In the genomic region with DNA sequence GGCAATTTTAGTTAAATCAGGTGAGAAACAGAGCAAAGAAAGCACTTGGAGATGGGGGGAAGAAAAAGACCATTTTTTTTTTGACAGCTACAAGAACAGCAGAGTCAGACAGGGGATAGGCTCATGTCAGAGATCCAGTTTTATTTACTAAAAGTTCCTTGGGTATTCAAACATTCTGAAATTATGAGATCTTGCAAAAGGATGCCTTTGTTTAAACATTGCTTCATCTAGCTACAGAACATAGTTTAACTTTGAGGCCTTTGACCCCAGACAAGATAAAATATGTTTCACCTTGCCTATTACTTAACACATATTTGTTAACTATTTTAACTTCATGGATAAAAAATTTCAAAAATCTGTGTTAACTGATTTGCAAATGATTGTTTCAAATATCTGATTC, we compare ENCODE assay signal across 27 cellular contexts. TPM values are rescaled to one million over a fixed set of nuclear protein-coding genes. Genes with fewer than 3 reads are reported as not detected.
DNase-seq lines count a peak whose midpoint lies in the region; ATAC-seq and TF ChIP-seq lines count a peak whose summit lies in the region.
"Had no signal": no experiment of that assay in that cellular context is flagged by ENCODE, and none has a peak within 500 bp of the region (broad histone marks: within the 10 kb centered on the region; RNA-seq: fewer than 3 reads in every experiment).

No MANE protein-coding gene starts in this region.

- H3K4me1 ChIP-seq in liver (ENCODE audit: control insufficient read depth in 4 of 4, insufficient read depth in 4 of 4, low read length in 3 of 4), result peaks cover 8 to 70% (median 50%) of the 10 kb centered on the region in 4 donors
- H3K4me1 ChIP-seq: BE2C, BLaER1 had no signal

- peak overlapping the region; percentile 1 for H3K27ac Mint-ChIP-seq in activated T-cell treated with anti-CD3 and anti-CD28 coated beads, Interleukin-2, amount 50 U/mL, for 72 hours
- no peak overlapping the region for H3K27ac Mint-ChIP-seq in nephron
- no peak overlapping the region for H3K27ac Mint-ChIP-seq in HFFc6
- H3K27ac Mint-ChIP-seq: CD14-positive monocyte; CD4-positive, alpha-beta memory T cell; CD4-positive, CD25-positive, alpha-beta regulatory T cell; CD8-positive, alpha-beta memory T cell had no signal

- peaks cover 0 to 25% (median 10%) of the 10 kb centered on the region in 4 donors for H3K36me3 ChIP-seq in liver (ENCODE audit: control insufficient read depth in 4 of 4, insufficient read depth in 3 of 4, low read depth in 1 of 4, low read length in 3 of 4)
- H3K36me3 ChIP-seq: BE2C, BLaER1 had no signal

- H3K9me3 Mint-ChIP-seq in activated T-cell treated with anti-CD3 and anti-CD28 coated beads, Interleukin-2, amount 50 U/mL, for 72 hours, result no peaks in the 10 kb centered on the region
- no peaks in the 10 kb centered on the region for H3K9me3 Mint-ChIP-seq in nephron
- no peaks in the 10 kb centered on the region for H3K9me3 Mint-ChIP-seq in HFFc6
- H3K9me3 Mint-ChIP-seq: CD4-positive, CD25-positive, alpha-beta regulatory T cell had no signal

- no peaks in the 10 kb centered on the region for H3K9me3 ChIP-seq in liver (ENCODE audit: control insufficient read depth in 4 of 4, low read length in 3 of 4)
- H3K9me3 ChIP-seq: BE2C, BLaER1 had no signal

- no peak overlapping the region for H3K4me3 ChIP-seq in liver (ENCODE audit: low read depth in 1 of 3, low read length in 3 of 3)
- H3K4me3 ChIP-seq: BLaER1, GM12878 had no signal

- H3K9ac ChIP-seq in liver (ENCODE audit: low read depth in 1 of 2, low read length in 2 of 2), result no peak overlapping the region
- H3K9ac ChIP-seq: BLaER1 had no signal

- no peak for ATAC-seq in activated T-cell treated with anti-CD3 and anti-CD28 coated beads, Interleukin-2, amount 50 U/mL, for 72 hours (replicated peaks in 1 of 2)
- ATAC-seq in left lobe of liver (peak; percentile 60), GM18867 (IDR thresholded peaks at IDR 0.05; ENCODE audit: unreplicated experiment) (no peak)
- ATAC-seq: GM12878 had no signal

- no peak for DNase-seq in activated T-cell treated with anti-CD3 and anti-CD28 coated beads, Interleukin-2, amount 50 U/mL, for 72 hours
- DNase-seq in activated T-cell treated with anti-CD3 and anti-CD28 coated beads, Interleukin-2, amount 50 U/mL, for 1 hour, result no peak
- no peak for DNase-seq in left lobe of liver (ENCODE audit: low spot score)
- DNase-seq in HFFc6, result no peak
- DNase-seq in stimulated activated naive CD4-positive, alpha-beta T cell (lab: John Stamatoyannopoulos, UW), result no peak
- DNase-seq: 8988T; ACHN; BE2C; C1 segment of cervical spinal cord; CD4-positive, alpha-beta memory T cell; CD4-positive, CD25-positive, alpha-beta regulatory T cell; CD8-positive, alpha-beta memory T cell; COR-L47; DMS 273 treated with DMSO at 0.1 percent for 48 hours; DMS153; DMS53; DMS79; DND-41; EL; GDM1 had no signal

- H3K27ac ChIP-seq in liver (ENCODE audit: low read depth in 1 of 2, low read length in 2 of 2), result peak overlapping the region; percentile 63 to 67
- H3K27ac ChIP-seq: BLaER1 had no signal

- no peak for TF ChIP-seq CTCF in liver (IDR thresholded peaks at IDR 0.05; ENCODE audit: low read depth, low read length, missing input control)
- TF ChIP-seq CTCF in nephron (IDR thresholded peaks at IDR 0.05; ENCODE audit: unreplicated experiment in 3 of 3), result no peak
- TF ChIP-seq CTCF in HFFc6 (IDR thresholded peaks at IDR 0.05), result no peak

- H3K27me3 Mint-ChIP-seq in activated T-cell treated with anti-CD3 and anti-CD28 coated beads, Interleukin-2, amount 50 U/mL, for 72 hours (ENCODE audit: low read depth), result no peaks in the 10 kb centered on the region
- H3K27me3 Mint-ChIP-seq in nephron (ENCODE audit: low read depth), result no peaks in the 10 kb centered on the region
- peaks cover 5% of the 10 kb centered on the region for H3K27me3 Mint-ChIP-seq in HFFc6 (ENCODE audit: insufficient read depth)

- no peaks in the 10 kb centered on the region for H3K4me1 Mint-ChIP-seq in activated T-cell treated with anti-CD3 and anti-CD28 coated beads, Interleukin-2, amount 50 U/mL, for 72 hours (ENCODE audit: low read depth)
- no peaks in the 10 kb centered on the region for H3K4me1 Mint-ChIP-seq in nephron
- no peaks in the 10 kb centered on the region for H3K4me1 Mint-ChIP-seq in HFFc6 (ENCODE audit: low read depth)
- H3K4me1 Mint-ChIP-seq: CD14-positive monocyte; CD4-positive, alpha-beta memory T cell; CD4-positive, CD25-positive, alpha-beta regulatory T cell; CD8-positive, alpha-beta memory T cell had no signal

- no peaks in the 10 kb centered on the region for H3K36me3 Mint-ChIP-seq in activated T-cell treated with anti-CD3 and anti-CD28 coated beads, Interleukin-2, amount 50 U/mL, for 72 hours (ENCODE audit: insufficient read depth in 2 of 2)
- H3K36me3 Mint-ChIP-seq in nephron (ENCODE audit: low read depth) (no peaks in the 10 kb centered on the region), HFFc6 (ENCODE audit: low read depth) (no peaks in the 10 kb centered on the region)
- H3K36me3 Mint-ChIP-seq: CD14-positive monocyte; CD4-positive, alpha-beta memory T cell; CD4-positive, CD25-positive, alpha-beta regulatory T cell; CD8-positive, alpha-beta memory T cell had no signal

- peak; percentile 12 to 22 for TF ChIP-seq RAD21 in liver (IDR thresholded peaks at IDR 0.05)

- no peak overlapping the region for H3K4me3 Mint-ChIP-seq in activated T-cell treated with anti-CD3 and anti-CD28 coated beads, Interleukin-2, amount 50 U/mL, for 72 hours
- H3K4me3 Mint-ChIP-seq in nephron (peak overlapping the region in 2 of 3 experiments; percentile 4 to 53), HFFc6 (no peak overlapping the region)
- H3K4me3 Mint-ChIP-seq: CD14-positive monocyte; CD4-positive, alpha-beta memory T cell; CD4-positive, CD25-positive, alpha-beta regulatory T cell; CD8-positive, alpha-beta memory T cell had no signal

- no peaks in the 10 kb centered on the region for H3K27me3 ChIP-seq in liver (ENCODE audit: control insufficient read depth in 4 of 4, insufficient read depth in 4 of 4, low read length in 3 of 4)
- H3K27me3 ChIP-seq: BE2C, BLaER1 had no signal

TF ChIP-seq in liver, 16 proteins besides CTCF, POLR2A, EP300 and RAD21 (continues in another document):
- TF ChIP-seq EGR1 (IDR thresholded peaks at IDR 0.05; ENCODE audit: low read depth in 2 of 2) (peak in 1 of 2 donors; percentile 10), FOXA2 (IDR thresholded peaks at IDR 0.05) (peak; percentile 81), HNF4G (IDR thresholded peaks at IDR 0.05) (peak; percentile 45), RXRA (IDR thresholded peaks at IDR 0.05) (peak; percentile 93 to 94), HNF4A (conservative IDR thresholded peaks at IDR 0.05) (peak; percentile 82 to 90), YY1 (IDR thresholded peaks at IDR 0.05) (peak; percentile 67), JUND (IDR thresholded peaks at IDR 0.05) (peak; percentile 58 to 79), NR2F2 (IDR thresholded peaks at IDR 0.05) (no peak), FOXA1 (IDR thresholded peaks at IDR 0.05) (peak; percentile 31), GABPA (IDR thresholded peaks at IDR 0.05 in 1 of 2, conservative IDR thresholded peaks at IDR 0.05 in 1 of 2) (peak in 1 of 2 donors; percentile 9), SP1 (IDR thresholded peaks at IDR 0.05) (peak; percentile 61)
- TF ChIP-seq, protein P1, sequence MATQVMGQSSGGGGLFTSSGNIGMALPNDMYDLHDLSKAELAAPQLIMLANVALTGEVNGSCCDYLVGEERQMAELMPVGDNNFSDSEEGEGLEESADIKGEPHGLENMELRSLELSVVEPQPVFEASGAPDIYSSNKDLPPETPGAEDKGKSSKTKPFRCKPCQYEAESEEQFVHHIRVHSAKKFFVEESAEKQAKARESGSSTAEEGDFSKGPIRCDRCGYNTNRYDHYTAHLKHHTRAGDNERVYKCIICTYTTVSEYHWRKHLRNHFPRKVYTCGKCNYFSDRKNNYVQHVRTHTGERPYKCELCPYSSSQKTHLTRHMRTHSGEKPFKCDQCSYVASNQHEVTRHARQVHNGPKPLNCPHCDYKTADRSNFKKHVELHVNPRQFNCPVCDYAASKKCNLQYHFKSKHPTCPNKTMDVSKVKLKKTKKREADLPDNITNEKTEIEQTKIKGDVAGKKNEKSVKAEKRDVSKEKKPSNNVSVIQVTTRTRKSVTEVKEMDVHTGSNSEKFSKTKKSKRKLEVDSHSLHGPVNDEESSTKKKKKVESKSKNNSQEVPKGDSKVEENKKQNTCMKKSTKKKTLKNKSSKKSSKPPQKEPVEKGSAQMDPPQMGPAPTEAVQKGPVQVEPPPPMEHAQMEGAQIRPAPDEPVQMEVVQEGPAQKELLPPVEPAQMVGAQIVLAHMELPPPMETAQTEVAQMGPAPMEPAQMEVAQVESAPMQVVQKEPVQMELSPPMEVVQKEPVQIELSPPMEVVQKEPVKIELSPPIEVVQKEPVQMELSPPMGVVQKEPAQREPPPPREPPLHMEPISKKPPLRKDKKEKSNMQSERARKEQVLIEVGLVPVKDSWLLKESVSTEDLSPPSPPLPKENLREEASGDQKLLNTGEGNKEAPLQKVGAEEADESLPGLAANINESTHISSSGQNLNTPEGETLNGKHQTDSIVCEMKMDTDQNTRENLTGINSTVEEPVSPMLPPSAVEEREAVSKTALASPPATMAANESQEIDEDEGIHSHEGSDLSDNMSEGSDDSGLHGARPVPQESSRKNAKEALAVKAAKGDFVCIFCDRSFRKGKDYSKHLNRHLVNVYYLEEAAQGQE (IDR thresholded peaks at IDR 0.05), result peak; percentile 31
- TF ChIP-seq, protein P2, sequence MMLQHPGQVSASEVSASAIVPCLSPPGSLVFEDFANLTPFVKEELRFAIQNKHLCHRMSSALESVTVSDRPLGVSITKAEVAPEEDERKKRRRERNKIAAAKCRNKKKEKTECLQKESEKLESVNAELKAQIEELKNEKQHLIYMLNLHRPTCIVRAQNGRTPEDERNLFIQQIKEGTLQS (IDR thresholded peaks at IDR 0.05), result no peak
- TF ChIP-seq, protein P3, sequence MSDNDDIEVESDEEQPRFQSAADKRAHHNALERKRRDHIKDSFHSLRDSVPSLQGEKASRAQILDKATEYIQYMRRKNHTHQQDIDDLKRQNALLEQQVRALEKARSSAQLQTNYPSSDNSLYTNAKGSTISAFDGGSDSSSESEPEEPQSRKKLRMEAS (IDR thresholded peaks at IDR 0.05), result peak; percentile 17

RNA-seq across cellular contexts. Expression of a gene that starts 6.4 kb away (rescaled TPM):
- under 1 TPM in 1 of 2 donors, not detected in 1; 0.24 TPM for total RNA-seq in activated T-cell treated with anti-CD3 and anti-CD28 coated beads, Interleukin-2, amount 50 U/mL, for 72 hours
- total RNA-seq in left lobe of liver, result 374 TPM
- 100 to 1,000 TPM in 1 of 2 donors, 10 to 100 TPM in 1; 64.9 to 622 TPM for total RNA-seq in liver
- 100 to 1,000 TPM; 246 to 248 TPM for polyA plus RNA-seq in liver
- total RNA-seq in HFFc6 (2021; fragmentation: NEBNext Ultra II Directional; extraction: Animal tissue kit (Norgen Biotek cat#: 25700)), result under 1 TPM in 4 of 6 experiments, not detected in 2; 0.14 to 0.33 (median 0.23) TPM
- total RNA-seq: CD4-positive, alpha-beta memory T cell; CD4-positive, CD25-positive, alpha-beta regulatory T cell; CD8-positive, alpha-beta memory T cell; G401; GM12878 had no signal
- polyA plus RNA-seq: CD14-positive monocyte; CD4-positive, alpha-beta memory T cell; CD4-positive, CD25-positive, alpha-beta regulatory T cell; CD8-positive, alpha-beta memory T cell; GM12878 had no signal

Comparison
In these comparisons a context has a peak if more than half of its experiments do, and no peak if none do; other contexts are left out.
1. H3K4me3 Mint-ChIP-seq: peak in nephron (2 of 3); none in activated T-cell treated with anti-CD3 and anti-CD28 coated beads, Interleukin-2, amount 50 U/mL, for 72 hours (0 of 2) and HFFc6 (single experiment).
2. RNA of a gene that starts 6.4 kb away (total RNA-seq): 64.9 to 622 TPM in liver and 374 TPM in left lobe of liver (single experiment); 0.24 TPM in activated T-cell treated with anti-CD3 and anti-CD28 coated beads, Interleukin-2, amount 50 U/mL, for 72 hours and 0.14 to 0.33 TPM in HFFc6; every median in the first group is over 10 times any median in the second.